ENCODE assay signal across 1 cellular context in genomic region chr5:141529002-141529401, GRCh38.
TF ChIP-seq lines count a peak whose summit lies in the region.

No MANE protein-coding gene starts in this region.

TF ChIP-seq in WTC11, 78 proteins besides CTCF, POLR2A, EP300 and RAD21 (continued from another document):
- TF ChIP-seq ZNF512 (CRISPR knock-in tag; IDR thresholded peaks at IDR 0.05; ENCODE audit: borderline replicate concordance): no peak
- no peak for TF ChIP-seq ZNF671 (CRISPR knock-in tag; IDR thresholded peaks at IDR 0.05)
- no peak for TF ChIP-seq ZNF138 (CRISPR knock-in tag; conservative IDR thresholded peaks at IDR 0.05)
- no peak for TF ChIP-seq USF1 (CRISPR knock-in tag; IDR thresholded peaks at IDR 0.05)
- no peak for TF ChIP-seq ZNF423 (CRISPR knock-in tag; IDR thresholded peaks at IDR 0.05)
- TF ChIP-seq MLX (CRISPR knock-in tag; IDR thresholded peaks at IDR 0.05): no peak
- TF ChIP-seq FOXP4 (CRISPR knock-in tag; IDR thresholded peaks at IDR 0.05): no peak
- no peak for TF ChIP-seq AFF4 (CRISPR knock-in tag; IDR thresholded peaks at IDR 0.05; ENCODE audit: borderline replicate concordance)
- no peak for TF ChIP-seq KAT7 (CRISPR knock-in tag; IDR thresholded peaks at IDR 0.05; ENCODE audit: borderline replicate concordance)
- no peak for TF ChIP-seq NFATC4 (CRISPR knock-in tag; IDR thresholded peaks at IDR 0.05)
- no peak for TF ChIP-seq ZSCAN18 (CRISPR knock-in tag; IDR thresholded peaks at IDR 0.05)
- TF ChIP-seq TP53 (CRISPR knock-in tag; IDR thresholded peaks at IDR 0.05): no peak
